1 cellular context compared by ENCODE assay signal in genomic region chrX:153972368-153973126, GRCh38.
A peak's percentile ranks its signal among the peaks of the same experiment; 100 is the strongest.
TF ChIP-seq lines count a peak whose summit lies in the region.

TMEM187 (plus strand) TSS chrX:153972754; CDS start chrX:153982063, 9,309 bp downstream.

TF ChIP-seq in K562, 482 proteins besides CTCF, POLR2A, EP300 and RAD21 (continued from another document and continues in another):
- TF ChIP-seq ZNF318 (IDR thresholded peaks at IDR 0.05; ENCODE audit: borderline replicate concordance in 1 of 2, low read depth in 1 of 2) (no peak), EGR1 (conservative IDR thresholded peaks at IDR 0.05) (peak; percentile 62), RB1 (IDR thresholded peaks at IDR 0.05; ENCODE audit: low read depth) (peak; percentile 93), ZC3H8 (IDR thresholded peaks at IDR 0.05) (no peak), SRSF3 (IDR thresholded peaks at IDR 0.05; ENCODE audit: insufficient read depth, low read length) (no peak), MEIS2 (IDR thresholded peaks at IDR 0.05; ENCODE audit: partially characterized antibody) (peak; percentile 75), ILF3 (IDR thresholded peaks at IDR 0.05; ENCODE audit: borderline replicate concordance) (no peak), HNRNPL (IDR thresholded peaks at IDR 0.05; ENCODE audit: low read depth, low read length) (no peak), ZFX (CRISPR knock-in tag; IDR thresholded peaks at IDR 0.05) (no peak), ZBTB40 (IDR thresholded peaks at IDR 0.05) (no peak), ZBTB40 (CRISPR knock-in tag; IDR thresholded peaks at IDR 0.05) (no peak), HOXB6 (CRISPR knock-in tag; IDR thresholded peaks at IDR 0.05; ENCODE audit: borderline replicate concordance) (no peak), TRIM24 (IDR thresholded peaks at IDR 0.05) (no peak), TEAD4 (IDR thresholded peaks at IDR 0.05; ENCODE audit: low read length) (no peak), TEAD4 (CRISPR knock-in tag; IDR thresholded peaks at IDR 0.05; ENCODE audit: borderline replicate concordance) (no peak), MGA (IDR thresholded peaks at IDR 0.05) (no peak), BRF1 (IDR thresholded peaks at IDR 0.05; ENCODE audit: borderline replicate concordance, extremely low read depth, insufficient read length) (no peak), KLF1 (tag; IDR thresholded peaks at IDR 0.05) (peak; percentile 31; the same call in 1 of the 2 replicates), ZNF778 (CRISPR knock-in tag; IDR thresholded peaks at IDR 0.05) (no peak), HOMEZ (CRISPR knock-in tag; IDR thresholded peaks at IDR 0.05) (no peak), HDAC6 (IDR thresholded peaks at IDR 0.05; ENCODE audit: low read depth, low read length) (no peak)
